In the genomic region with DNA sequence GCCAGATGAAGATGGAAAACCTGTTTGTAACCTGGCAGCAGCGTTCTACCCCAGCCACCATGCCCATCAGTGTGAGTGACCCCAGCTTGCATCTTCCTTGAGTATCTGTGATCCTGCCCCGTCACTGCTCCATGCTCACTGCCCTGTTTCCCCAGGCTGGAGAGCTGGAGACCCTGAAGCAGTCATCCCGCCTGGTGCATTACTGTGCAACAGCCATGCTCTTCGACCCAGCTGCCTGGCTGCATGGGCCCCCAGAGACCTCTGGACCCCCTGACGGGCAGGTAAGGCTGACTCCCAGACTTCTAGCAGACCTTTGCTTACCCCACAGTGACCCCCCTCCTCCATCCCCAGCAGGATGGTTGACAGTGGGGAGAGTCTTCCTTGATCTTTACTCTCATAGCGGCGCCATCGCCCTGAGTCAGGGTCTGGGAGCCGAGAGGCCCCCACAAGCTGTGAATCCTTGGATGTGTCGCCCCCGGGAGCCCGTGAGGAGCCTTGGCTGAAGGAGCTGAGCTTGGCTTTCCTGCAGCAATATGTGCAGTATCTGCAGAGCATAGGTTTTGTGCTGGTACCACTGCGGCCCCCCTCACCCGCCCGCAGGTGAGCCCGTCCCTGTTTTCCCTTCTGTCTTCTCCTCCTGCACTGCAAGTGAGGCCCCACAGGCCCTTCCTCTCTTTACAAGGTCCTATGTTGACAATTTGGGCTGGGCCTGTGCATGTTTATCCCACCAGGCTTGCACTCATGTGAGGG, we compare ENCODE assay signal across 36 cellular contexts. TPM values are rescaled to one million over a fixed set of nuclear protein-coding genes. Genes with fewer than 3 reads are reported as not detected.
DNase-seq lines count a peak whose midpoint lies in the region; ATAC-seq, FAIRE-seq and TF ChIP-seq lines count a peak whose summit lies in the region.
"Had no signal": no experiment of that assay in that cellular context is flagged by ENCODE, and none has a peak within 500 bp of the region (broad histone marks: within the 10 kb centered on the region; RNA-seq: fewer than 3 reads in every experiment).

No MANE protein-coding gene starts in this region.

- no peak overlapping the region for H3K4me3 Mint-ChIP-seq in activated naive CD4-positive, alpha-beta T cell treated with anti-CD3 and anti-CD28 coated beads, Interleukin-2, amount 10 ng/mL, durations not matched to agents 7 days and 5 days
- H3K4me3 Mint-ChIP-seq: activated B cell treated with CpG ODN at 0.5 μM for 24 hours; activated T-helper 17 cell treated with anti-CD3 and anti-CD28 coated beads, Interleukin-2, amount 50 U/mL, for 72 hours; CD8-positive, alpha-beta memory T cell; natural killer cell; stimulated activated naive CD8-positive, alpha-beta T cell treated with anti-CD3 and anti-CD28 coated beads, Interleukin-15, Interleukin-2, amounts not matched to agents 100 ng/mL and 50 ng/mL, for 24 hours; T-helper 1 cell treated with Interleukin-12 subunit alpha and Interleukin-12 subunit beta and Interleukin-4 antibody, amounts not matched to agents 30 μg/mL and 1 μg/mL, for 36 hours had no signal

- no peaks in the 10 kb centered on the region for H3K27me3 Mint-ChIP-seq in activated naive CD4-positive, alpha-beta T cell treated with anti-CD3 and anti-CD28 coated beads, Interleukin-2, amount 10 ng/mL, durations not matched to agents 7 days and 5 days
- H3K27me3 Mint-ChIP-seq: activated B cell treated with CpG ODN at 0.5 μM for 24 hours; activated T-helper 17 cell treated with anti-CD3 and anti-CD28 coated beads, Interleukin-2, amount 50 U/mL, for 72 hours; CD8-positive, alpha-beta memory T cell; stimulated activated naive CD8-positive, alpha-beta T cell treated with anti-CD3 and anti-CD28 coated beads, Interleukin-15, Interleukin-2, amounts not matched to agents 100 ng/mL and 50 ng/mL, for 24 hours had no signal

- DNase-seq in activated naive CD4-positive, alpha-beta T cell treated with anti-CD3 and anti-CD28 coated beads, Interleukin-2, amount 10 ng/mL, durations not matched to agents 7 days and 5 days, result peak; percentile 14
- DNase-seq in activated naive CD4-positive, alpha-beta T cell treated with anti-CD3 and anti-CD28 coated beads, Interleukin-2, amount 50 U/mL, for 72 hours (ENCODE audit: low spot score in 2 of 2), result no peak
- DNase-seq in bronchial epithelial cell (ENCODE audit: low read depth) (no peak), mesenteric fat pad (ENCODE audit: low spot score) (peak; percentile 74), stomach (peak; percentile 16), hippocampal formation (lab: John Stamatoyannopoulos, UW) (no peak), NCI-H2171 treated with DMSO at 0.1 percent for 48 hours (lab: John Stamatoyannopoulos, UW) (no peak), tibial nerve (ENCODE audit: low spot score in 2 of 2) (no peak)
- DNase-seq: activated CD4-positive, alpha-beta T cell treated with anti-CD3 and anti-CD28 coated beads, Interleukin-2, amount 50 U/mL, for 48 hours; BE2C; CD8-positive, alpha-beta memory T cell; dermis blood vessel endothelial cell; DMS 273 treated with DMSO at 0.1 percent for 48 hours; gastrocnemius medialis; GOT3; KG1; MG63; natural killer cell; NCI-H1105 treated with DMSO at 0.1 percent for 48 hours; NCI-H1930; NCI-H524 treated with DMSO at 0.1 percent for 48 hours; retina; stimulated activated CD4-positive, alpha-beta T cell treated with anti-CD3 and anti-CD28 coated beads, Interleukin-1b, Interleukin-23, amount 100 ng/mL, for 48 hours had no signal

- CTCF ChIA-PET in activated naive CD4-positive, alpha-beta T cell treated with anti-CD3 and anti-CD28 coated beads, Interleukin-2, amount 10 ng/mL, durations not matched to agents 7 days and 5 days (lab: Charles Lee), result interaction anchor here (2.7 kb wide), 1 partner anchor 216 kb away, joined by 5 read pairs; no protein-coding TSS in a partner anchor

- H3K27ac ChIP-seq in stomach (no peak overlapping the region), tibial nerve (no peak overlapping the region)
- H3K27ac ChIP-seq: adrenal gland, gastrocnemius medialis, pancreas had no signal

- no peaks in the 10 kb centered on the region for H3K9me3 ChIP-seq in stomach
- no peaks in the 10 kb centered on the region for H3K9me3 ChIP-seq in tibial nerve
- H3K9me3 ChIP-seq: adrenal gland, BE2C, gastrocnemius medialis, MG63, mucosa of descending colon, pancreas had no signal

- H3K36me3 ChIP-seq in bronchial epithelial cell (ENCODE audit: control insufficient read depth, insufficient read depth, low read length) (peaks cover 59% of the 10 kb centered on the region), stomach (peaks cover 65 to 100% (median 100%) of the 10 kb centered on the region in 4 donors), tibial nerve (peaks cover 8 to 100% (median 27%) of the 10 kb centered on the region in 3 donors)
- H3K36me3 ChIP-seq: BE2C had no signal

- intact Hi-C loops in stomach (cut with DNase I; ENCODE audit: low total_unique reads), result no loop called here

- TF ChIP-seq POLR2A in stomach (IDR thresholded peaks at IDR 0.05), result no peak
- TF ChIP-seq POLR2A in tibial nerve (IDR thresholded peaks at IDR 0.05), result no peak

- H3K4me3 ChIP-seq in bronchial epithelial cell (ENCODE audit: low read depth, low read length), result no peak overlapping the region
- H3K4me3 ChIP-seq in stomach, result no peak overlapping the region
- H3K4me3 ChIP-seq in tibial nerve, result no peak overlapping the region
- H3K4me3 ChIP-seq: adrenal gland, gastrocnemius medialis, MG63, mucosa of descending colon, pancreas, smooth muscle cell had no signal

- peak overlapping the region; percentile 45 for H3K27ac Mint-ChIP-seq in activated naive CD4-positive, alpha-beta T cell treated with anti-CD3 and anti-CD28 coated beads, Interleukin-2, amount 10 ng/mL, durations not matched to agents 7 days and 5 days
- H3K27ac Mint-ChIP-seq in activated naive CD4-positive, alpha-beta T cell treated with anti-CD3 and anti-CD28 coated beads, Interleukin-2, amount 50 U/mL, for 72 hours, result no peak overlapping the region
- H3K27ac Mint-ChIP-seq: activated B cell treated with CpG ODN at 0.5 μM for 24 hours; activated T-helper 17 cell treated with anti-CD3 and anti-CD28 coated beads, Interleukin-2, amount 50 U/mL, for 72 hours; natural killer cell; stimulated activated naive CD8-positive, alpha-beta T cell treated with anti-CD3 and anti-CD28 coated beads, Interleukin-15, Interleukin-2, amounts not matched to agents 100 ng/mL and 50 ng/mL, for 24 hours; T-helper 1 cell treated with Interleukin-12 subunit alpha and Interleukin-12 subunit beta and Interleukin-4 antibody, amounts not matched to agents 30 μg/mL and 1 μg/mL, for 36 hours had no signal

- H3K4me1 ChIP-seq in stomach, result peaks cover 0 to 4% (median 0%) of the 10 kb centered on the region in 4 donors
- H3K4me1 ChIP-seq in tibial nerve, result no peaks in the 10 kb centered on the region
- H3K4me1 ChIP-seq: BE2C, gastrocnemius medialis, pancreas had no signal

- no peaks in the 10 kb centered on the region for H3K4me1 Mint-ChIP-seq in activated naive CD4-positive, alpha-beta T cell treated with anti-CD3 and anti-CD28 coated beads, Interleukin-2, amount 10 ng/mL, durations not matched to agents 7 days and 5 days
- H3K4me1 Mint-ChIP-seq: activated B cell treated with CpG ODN at 0.5 μM for 24 hours; activated T-helper 17 cell treated with anti-CD3 and anti-CD28 coated beads, Interleukin-2, amount 50 U/mL, for 72 hours; CD8-positive, alpha-beta memory T cell had no signal

- TF ChIP-seq EP300 in stomach (IDR thresholded peaks at IDR 0.05) (no peak), tibial nerve (IDR thresholded peaks at IDR 0.05) (no peak)

- 92 to 96% (median 94%) methylated on average over 16 of the region's 16 CpGs for WGBS in stomach, 5 donors
- 93 to 94% methylated on average over 14 to 16 of the region's 16 CpGs for WGBS in tibial nerve, 2 donors

- no peaks in the 10 kb centered on the region for H3K9me3 Mint-ChIP-seq in activated naive CD4-positive, alpha-beta T cell treated with anti-CD3 and anti-CD28 coated beads, Interleukin-2, amount 10 ng/mL, durations not matched to agents 7 days and 5 days
- no peaks in the 10 kb centered on the region for H3K9me3 Mint-ChIP-seq in activated naive CD4-positive, alpha-beta T cell treated with anti-CD3 and anti-CD28 coated beads, Interleukin-2, amount 50 U/mL, for 72 hours
- H3K9me3 Mint-ChIP-seq: activated B cell treated with CpG ODN at 0.5 μM for 24 hours; activated T-helper 17 cell treated with anti-CD3 and anti-CD28 coated beads, Interleukin-2, amount 50 U/mL, for 72 hours; CD8-positive, alpha-beta memory T cell; natural killer cell; stimulated activated naive CD8-positive, alpha-beta T cell treated with anti-CD3 and anti-CD28 coated beads, Interleukin-15, Interleukin-2, amounts not matched to agents 100 ng/mL and 50 ng/mL, for 24 hours; T-helper 1 cell treated with Interleukin-12 subunit alpha and Interleukin-12 subunit beta and Interleukin-4 antibody, amounts not matched to agents 30 μg/mL and 1 μg/mL, for 36 hours had no signal

- TF ChIP-seq CTCF in bronchial epithelial cell (IDR thresholded peaks at IDR 0.05; ENCODE audit: insufficient read depth, low read length, severe bottlenecking) (no peak), stomach (IDR thresholded peaks at IDR 0.05) (no peak), tibial nerve (IDR thresholded peaks at IDR 0.05) (no peak)

- H3K27me3 ChIP-seq in bronchial epithelial cell (ENCODE audit: control insufficient read depth, insufficient read depth, low read length) (no peaks in the 10 kb centered on the region), stomach (no peaks in the 10 kb centered on the region), tibial nerve (no peaks in the 10 kb centered on the region)
- H3K27me3 ChIP-seq: adrenal gland, BE2C, gastrocnemius medialis, MG63, pancreas had no signal

- peaks cover 55% of the 10 kb centered on the region for H3K36me3 Mint-ChIP-seq in activated naive CD4-positive, alpha-beta T cell treated with anti-CD3 and anti-CD28 coated beads, Interleukin-2, amount 10 ng/mL, durations not matched to agents 7 days and 5 days
- H3K36me3 Mint-ChIP-seq in activated naive CD4-positive, alpha-beta T cell treated with anti-CD3 and anti-CD28 coated beads, Interleukin-2, amount 50 U/mL, for 72 hours, result no peaks in the 10 kb centered on the region
- H3K36me3 Mint-ChIP-seq: natural killer cell had no signal

- ATAC-seq in activated naive CD4-positive, alpha-beta T cell treated with anti-CD3 and anti-CD28 coated beads, Interleukin-2, amount 50 U/mL, for 72 hours, result no peak
- ATAC-seq: activated T-helper 17 cell treated with anti-CD3 and anti-CD28 coated beads, Interleukin-2, amount 50 U/mL, for 72 hours; gastrocnemius medialis; mucosa of descending colon; natural killer cell; pancreas; SK-N-SH treated with all-trans-retinoic acid at 6 μM for 48 hours had no signal

- FAIRE-seq in bronchial epithelial cell (lab: Jason Lieb, UNC), result peak; percentile 58
- FAIRE-seq: endometrium, GM18507, GM19239, HTR-8/SVneo, pancreas had no signal

RNA-seq across cellular contexts. Expression of a gene that starts 10.4 kb away (rescaled TPM):
- 10 to 100 TPM in 1 of 2 donors, 1 to 10 TPM in 1; 9.2 to 26.3 TPM for total RNA-seq in activated naive CD4-positive, alpha-beta T cell treated with anti-CD3 and anti-CD28 coated beads, Interleukin-2, amount 50 U/mL, for 72 hours
- total RNA-seq in bronchial epithelial cell (21.8 and 28.7 TPM in 2 replicates), mesenteric fat pad (36.9 TPM), stomach (10 to 100 TPM; 24.4 to 77.6 (median 43.6) TPM), tibial nerve (100 to 1,000 TPM in 2 of 4 donors, 10 to 100 TPM in 2; 69.8 to 144 (median 97.7) TPM)
- polyA plus RNA-seq in stomach, result 100 to 1,000 TPM in 2 of 3 donors, 10 to 100 TPM in 1; 64.2 to 173 (median 143) TPM

RNA-seq across cellular contexts. Expression of a gene that starts 53.7 kb away (rescaled TPM):
- 10 to 100 TPM; 52.1 to 52.2 TPM for total RNA-seq in activated naive CD4-positive, alpha-beta T cell treated with anti-CD3 and anti-CD28 coated beads, Interleukin-2, amount 50 U/mL, for 72 hours
- total RNA-seq in bronchial epithelial cell (12.6 and 16.5 TPM in 2 replicates), mesenteric fat pad (65.3 TPM), stomach (10 to 100 TPM; 49.6 to 69.3 (median 56.7) TPM), tibial nerve (10 to 100 TPM; 49.2 to 68.7 (median 57.3) TPM)
- polyA plus RNA-seq in stomach, result 10 to 100 TPM in 1 of 3 donors, 1 to 10 TPM in 2; 4.9 to 10.2 (median 9.3) TPM

RNA-seq across cellular contexts. Expression of a gene that starts 53.8 kb away (rescaled TPM):
- 10 to 100 TPM; 32.8 to 53.9 TPM for total RNA-seq in activated naive CD4-positive, alpha-beta T cell treated with anti-CD3 and anti-CD28 coated beads, Interleukin-2, amount 50 U/mL, for 72 hours
- 78.1 and 83.2 TPM in 2 replicates for total RNA-seq in bronchial epithelial cell
- total RNA-seq in mesenteric fat pad, result 55.2 TPM
- 10 to 100 TPM in 4 of 5 donors, 1 to 10 TPM in 1; 5.8 to 52.2 (median 29.6) TPM for total RNA-seq in stomach
- 10 to 100 TPM; 28.3 to 46.1 (median 30.6) TPM for polyA plus RNA-seq in stomach
- total RNA-seq in tibial nerve, result 10 to 100 TPM; 22.8 to 35.1 (median 28.5) TPM

Comparison
In these comparisons a context has a peak if more than half of its experiments do, and no peak if none do; other contexts are left out.
1. DNase-seq: peak in activated naive CD4-positive, alpha-beta T cell treated with anti-CD3 and anti-CD28 coated beads, Interleukin-2, amount 10 ng/mL, durations not matched to agents 7 days and 5 days (single experiment), mesenteric fat pad (single experiment) and stomach (single experiment); none in activated naive CD4-positive, alpha-beta T cell treated with anti-CD3 and anti-CD28 coated beads, Interleukin-2, amount 50 U/mL, for 72 hours (0 of 2), bronchial epithelial cell (single experiment), hippocampal formation (0 of 2), NCI-H2171 treated with DMSO at 0.1 percent for 48 hours (single experiment) and tibial nerve (0 of 2).